In genomic region chr12:48973992-48974673, GRCh38 we compare ENCODE assay signal across 8 cellular contexts. TPM values are rescaled to one million over a fixed set of nuclear protein-coding genes. Genes with fewer than 3 reads are reported as not detected.
A peak's percentile ranks its signal among the peaks of the same experiment; 100 is the strongest.
DNase-seq lines count a peak whose midpoint lies in the region; ATAC-seq and TF ChIP-seq lines count a peak whose summit lies in the region.

No MANE protein-coding gene starts in this region.

- DNase-seq in CD14-positive monocyte (ENCODE audit: low spot score) = no peak
- peak; percentile 37 for DNase-seq in NCI-H69 (lab: John Stamatoyannopoulos, UW)
- DNase-seq in effector CD8-positive, alpha-beta T cell (lab: John Stamatoyannopoulos, UW) = peak; percentile 19
- DNase-seq in natural killer cell = peak; percentile 53
- no peak for DNase-seq in NCI-H187 treated with DMSO at 0.1 percent for 48 hours (lab: John Stamatoyannopoulos, UW)
- DNase-seq in DMS79 (lab: John Stamatoyannopoulos, UW) = no peak

- H3K9me3 Mint-ChIP-seq in CD14-positive monocyte = peaks cover 0 to 26% (median 19%) of the 10 kb centered on the region in 7 donors
- no peaks in the 10 kb centered on the region for H3K9me3 Mint-ChIP-seq in natural killer cell

- H3K4me3 Mint-ChIP-seq in CD14-positive monocyte (peak overlapping the region in 1 of 2 donors; percentile 76), natural killer cell (no peak overlapping the region)

- H3K4me1 Mint-ChIP-seq in CD14-positive monocyte = peaks cover 57% of the 10 kb centered on the region
- peaks cover 46 to 59% of the 10 kb centered on the region in 2 donors for H3K4me1 Mint-ChIP-seq in natural killer cell

- peak; percentile 86 for TF ChIP-seq CTCF in CD14-positive monocyte (IDR thresholded peaks at IDR 0.05)
- TF ChIP-seq CTCF in natural killer cell (IDR thresholded peaks at IDR 0.05) = peak; percentile 71

- H3K27me3 Mint-ChIP-seq in CD14-positive monocyte (ENCODE audit: low read depth in 3 of 3) = peaks cover 89 to 99% (median 91%) of the 10 kb centered on the region in 3 donors
- peaks cover 27 to 42% of the 10 kb centered on the region in 2 donors for H3K27me3 Mint-ChIP-seq in natural killer cell (ENCODE audit: low read depth in 2 of 2)

- ATAC-seq in natural killer cell (peak in 2 of 3 donors; percentile 19 to 30), HG03442 (IDR thresholded peaks at IDR 0.05; ENCODE audit: unreplicated experiment) (no peak), GM21786 (IDR thresholded peaks at IDR 0.05; ENCODE audit: unreplicated experiment) (no peak)

- H3K27ac Mint-ChIP-seq in CD14-positive monocyte = peak overlapping the region in 1 of 7 donors; percentile 25
- no peak overlapping the region for H3K27ac Mint-ChIP-seq in natural killer cell

- intact Hi-C loops in CD14-positive monocyte (cut with micrococcal nuclease) = loop anchor here in 1 of 2 donors (10.0 kb wide), 1 partner anchor 119 kb away; the partner anchor contains the start of gene DDX23
- intact Hi-C loops in natural killer cell (cut with micrococcal nuclease) = loop anchor here (1.0 to 10.0 kb wide), 2 partner anchors 14 to 49 kb away; partner anchors contain the start of gene FKBP11

- peaks cover 15 to 22% of the 10 kb centered on the region in 2 donors for H3K36me3 Mint-ChIP-seq in CD14-positive monocyte
- H3K36me3 Mint-ChIP-seq in natural killer cell = no peaks in the 10 kb centered on the region

RNA-seq across cellular contexts. Expression of gene WNT10B, which starts 2.6 kb away (rescaled TPM):
- not detected for polyA plus RNA-seq in CD14-positive monocyte
- 1 to 10 TPM; 7.9 to 10.0 (median 8.2) TPM for total RNA-seq in natural killer cell

RNA-seq across cellular contexts. Expression of gene WNT1, which starts 4.0 kb away (rescaled TPM):
- polyA plus RNA-seq in CD14-positive monocyte = not detected
- 1 to 10 TPM; 1.1 to 2.0 (median 1.7) TPM for total RNA-seq in natural killer cell

RNA-seq across cellular contexts. Expression of gene ARF3, which starts 16.8 kb away (rescaled TPM):
- 10 to 100 TPM; 56.5 to 58.4 TPM for polyA plus RNA-seq in CD14-positive monocyte
- total RNA-seq in natural killer cell = 100 to 1,000 TPM in 1 of 3 donors, 10 to 100 TPM in 2; 80.7 to 114 (median 88.4) TPM

RNA-seq across cellular contexts. Expression of gene DDN, which starts 25.0 kb away (rescaled TPM):
- not detected for polyA plus RNA-seq in CD14-positive monocyte
- total RNA-seq in natural killer cell = 1 to 10 TPM; 1.1 to 3.4 (median 1.4) TPM

RNA-seq across cellular contexts. Expression of gene PRKAG1, which starts 44.4 kb away (rescaled TPM):
- polyA plus RNA-seq in CD14-positive monocyte = 10 to 100 TPM; 50.1 to 58.9 TPM
- total RNA-seq in natural killer cell = 100 to 1,000 TPM in 1 of 3 donors, 10 to 100 TPM in 2; 76.4 to 100 (median 81.1) TPM

Comparison
In these comparisons a context has a peak if more than half of its experiments do, and no peak if none do; other contexts are left out.
1. DNase-seq: peak in NCI-H69 (single experiment), effector CD8-positive, alpha-beta T cell (single experiment) and natural killer cell (single experiment); none in CD14-positive monocyte (single experiment), NCI-H187 treated with DMSO at 0.1 percent for 48 hours (single experiment) and DMS79 (single experiment).
2. ATAC-seq: peak in natural killer cell (2 of 3); none in HG03442 (single experiment) and GM21786 (single experiment).